ENCODE assay signal across 22 cellular contexts in genomic region chr1:1093610-1093943, GRCh38. TPM values are rescaled to one million over a fixed set of nuclear protein-coding genes. Genes with fewer than 3 reads are reported as not detected.
"Had no signal": no experiment of that assay in that cellular context is flagged by ENCODE, and none has a peak within 500 bp of the region (broad histone marks: within the 10 kb centered on the region; RNA-seq: fewer than 3 reads in every experiment).

No MANE protein-coding gene starts in this region.

- H3K27ac ChIP-seq: ascending aorta, breast epithelium, heart right ventricle, neural progenitor cell, parathyroid adenoma, suprapubic skin had no signal

- H3K9me3 Mint-ChIP-seq: stimulated activated naive CD8-positive, alpha-beta T cell treated with anti-CD3 and anti-CD28 coated beads, Interleukin-15, Interleukin-2, amounts not matched to agents 100 ng/mL and 50 ng/mL, for 24 hours had no signal

- H3K4me1 Mint-ChIP-seq: endodermal cell had no signal

- H3K27me3 Mint-ChIP-seq: stimulated activated naive CD8-positive, alpha-beta T cell treated with anti-CD3 and anti-CD28 coated beads, Interleukin-15, Interleukin-2, amounts not matched to agents 100 ng/mL and 50 ng/mL, for 24 hours had no signal

- H3K36me3 ChIP-seq: ascending aorta, breast epithelium, heart right ventricle, neural progenitor cell, suprapubic skin had no signal

- H3K27me3 ChIP-seq: ascending aorta, breast epithelium, heart right ventricle, neural progenitor cell, suprapubic skin had no signal

- DNase-seq: activated CD4-positive, alpha-beta T cell treated with anti-CD3 and anti-CD28 coated beads for 1 hour; activated CD4-positive, alpha-beta T cell treated with anti-CD3 and anti-CD28 coated beads, Interleukin-2, amount 50 U/mL, for 48 hours; endodermal cell; retina; small intestine; stimulated activated CD4-positive, alpha-beta T cell treated with anti-CD3 and anti-CD28 coated beads, Interleukin-4, amount 100 ng/mL, for 4 hours; stimulated activated CD8-positive, alpha-beta memory T cell treated with anti-CD3 and anti-CD28 coated beads, Interleukin-4, amount 100 ng/mL, for 48 hours; T-helper 1 cell; T1000 had no signal

- H3K4me1 ChIP-seq: ascending aorta, breast epithelium, heart right ventricle, neural progenitor cell, parathyroid adenoma, suprapubic skin had no signal

- H3K9me3 ChIP-seq: ascending aorta, breast epithelium, heart right ventricle, suprapubic skin had no signal

- H3K4me3 Mint-ChIP-seq: activated naive CD4-positive, alpha-beta T cell treated with anti-CD3 and anti-CD28 coated beads for 36 hours; endodermal cell; stimulated activated naive CD8-positive, alpha-beta T cell treated with anti-CD3 and anti-CD28 coated beads, Interleukin-15, Interleukin-2, amounts not matched to agents 100 ng/mL and 50 ng/mL, for 24 hours had no signal

- ATAC-seq: SK-N-SH treated with all-trans-retinoic acid at 6 μM for 48 hours had no signal

- H3K4me3 ChIP-seq: ascending aorta, breast epithelium, heart right ventricle, neural progenitor cell, suprapubic skin had no signal

- H3K27ac Mint-ChIP-seq: activated T-helper 2 cell treated with anti-CD3 and anti-CD28 coated beads, Interferon-gamma antibody, Interleukin-2, Interleukin-4, amounts not matched to agents 10 μg/mL and 5 μg/mL and 100 μg/mL, durations not matched to agents 14 hours and 24 hours and 36 hours; endodermal cell; neural progenitor cell had no signal

RNA-seq across cellular contexts. Expression of gene RNF223, which starts 19.5 kb away (rescaled TPM):
- total RNA-seq: activated naive CD4-positive, alpha-beta T cell treated with anti-CD3 and anti-CD28 coated beads for 36 hours; activated T-helper 2 cell treated with anti-CD3 and anti-CD28 coated beads, Interferon-gamma antibody, Interleukin-2, Interleukin-4, amounts not matched to agents 10 μg/mL and 5 μg/mL and 100 μg/mL, durations not matched to agents 14 hours and 24 hours and 36 hours; ascending aorta; cerebellum; endodermal cell; frontal cortex; heart right ventricle; lung microvascular endothelial cell had no signal
- polyA plus RNA-seq: heart right ventricle had no signal
